13 cellular contexts compared by ENCODE assay signal in genomic region chr20:24785141-24785924, GRCh38.
A peak's percentile ranks its signal among the peaks of the same experiment; 100 is the strongest.
DNase-seq lines count a peak whose midpoint lies in the region; ATAC-seq and TF ChIP-seq lines count a peak whose summit lies in the region.
"Had no signal": no experiment of that assay in that cellular context is flagged by ENCODE, and none has a peak within 500 bp of the region (broad histone marks: within the 10 kb centered on the region; RNA-seq: fewer than 3 reads in every experiment).

No MANE protein-coding gene starts in this region.

- POLR2A ChIA-PET in SK-N-SH (lab: Yijun Ruan, JAX): no interaction called here

- in situ Hi-C loops in GM23248 (cut with MboI): loop anchor here (25.0 kb wide), 1 partner anchor 623 kb away; no protein-coding TSS in a partner anchor

- H3K27ac ChIP-seq in GM23248 (no peak overlapping the region), SK-N-SH (ENCODE audit: low read depth in 2 of 2, low read length in 1 of 2) (peak overlapping the region in 1 of 2 experiments; percentile 9; a peak in 1 of 4 replicates), colonic mucosa (no peak overlapping the region)
- H3K27ac ChIP-seq: coronary artery had no signal

- TF ChIP-seq EP300 in SK-N-SH (IDR thresholded peaks at IDR 0.05; ENCODE audit: borderline replicate concordance in 1 of 2, low read depth in 1 of 2, low read length in 1 of 2): no peak

- peaks cover 30% of the 10 kb centered on the region for H3K27me3 ChIP-seq in GM23248 (replicated peaks; ENCODE audit: insufficient read depth)
- no peaks in the 10 kb centered on the region for H3K27me3 ChIP-seq in SK-N-SH (ENCODE audit: insufficient read depth)
- no peaks in the 10 kb centered on the region for H3K27me3 ChIP-seq in colonic mucosa

- peak; percentile 85 for DNase-seq in A172 (ENCODE audit: low spot score)
- DNase-seq in GM23248: peak; percentile 64
- no peak for DNase-seq in SK-N-SH
- peak; percentile 85 for DNase-seq in islet precursor cell
- no peak for DNase-seq in T-helper 9 cell
- no peak for DNase-seq in colonic mucosa
- no peak for DNase-seq in NCI-H345 treated with DMSO at 0.1 percent for 48 hours (lab: John Stamatoyannopoulos, UW; ENCODE audit: unreplicated experiment)
- DNase-seq: activated CD8-positive, alpha-beta T cell treated with anti-CD3 and anti-CD28 coated beads for 36 hours; activated gamma-delta T cell treated with Interleukin-2 at 50 U/mL for 16 hours; NCI-H1417 treated with DMSO at 0.1 percent for 48 hours; T-helper 17 cell had no signal

- CTCF ChIA-PET in SK-N-SH (lab: Yijun Ruan, JAX): interaction anchor here (0.8 to 1.3 kb wide), 2 partner anchors 130 to 133 kb away, joined by 3 to 6 read pairs; no protein-coding TSS in a partner anchor

- no peaks in the 10 kb centered on the region for H3K9me3 ChIP-seq in GM23248 (ENCODE audit: low read depth)
- no peaks in the 10 kb centered on the region for H3K9me3 ChIP-seq in SK-N-SH
- H3K9me3 ChIP-seq in colonic mucosa: no peaks in the 10 kb centered on the region

- H3K79me2 ChIP-seq in GM23248 (ENCODE audit: insufficient read depth) (no peaks in the 10 kb centered on the region), SK-N-SH (ENCODE audit: insufficient read depth) (no peaks in the 10 kb centered on the region)

- H3K36me3 ChIP-seq in GM23248 (ENCODE audit: low read depth) (no peaks in the 10 kb centered on the region), SK-N-SH (replicated peaks in 1 of 2; ENCODE audit: control insufficient read depth in 1 of 2, insufficient read depth in 2 of 2, low read length in 1 of 2) (no peaks in the 10 kb centered on the region), colonic mucosa (no peaks in the 10 kb centered on the region)

- H3K4me2 ChIP-seq in GM23248 (ENCODE audit: unreplicated experiment) (no peak overlapping the region), SK-N-SH (0 out of 2 replicates have a peak overlapping the region, but pooled peaks have one; percentile 19)

- no peaks in the 10 kb centered on the region for H3K9me2 ChIP-seq in GM23248 (ENCODE audit: insufficient read depth)
- no peaks in the 10 kb centered on the region for H3K9me2 ChIP-seq in SK-N-SH

- no peaks in the 10 kb centered on the region for H4K20me1 ChIP-seq in GM23248 (ENCODE audit: insufficient read depth)
- H4K20me1 ChIP-seq in SK-N-SH (ENCODE audit: insufficient read depth): no peaks in the 10 kb centered on the region

- TF ChIP-seq CTCF in SK-N-SH (IDR thresholded peaks at IDR 0.05): no peak
- TF ChIP-seq CTCF in colonic mucosa (IDR thresholded peaks at IDR 0.05): no peak

- no peak overlapping the region for H2AFZ ChIP-seq in GM23248
- H2AFZ ChIP-seq in SK-N-SH (ENCODE audit: low read depth): no peak overlapping the region

- intact Hi-C loops in colonic mucosa (cut with DNase I): no loop called here

- no peak for TF ChIP-seq RAD21 in SK-N-SH (IDR thresholded peaks at IDR 0.05; ENCODE audit: low read length)

- H3K9ac ChIP-seq in GM23248 (no peak overlapping the region), SK-N-SH (no peak overlapping the region), colonic mucosa (ENCODE audit: low read depth in 2 of 2, low read length in 2 of 2) (no peak overlapping the region)

- H3K4me1 ChIP-seq in GM23248 (ENCODE audit: insufficient read depth) (no peaks in the 10 kb centered on the region), SK-N-SH (ENCODE audit: control insufficient read depth in 1 of 2, insufficient read depth in 2 of 2, low read depth in 1 of 2, low read length in 1 of 2) (peaks cover 0 to 7% of the 10 kb centered on the region in 2 experiments; a peak in 1 of 4 replicates), colonic mucosa (no peaks in the 10 kb centered on the region)

- 50 to 52% methylated on average over 10 of the region's 10 CpGs for WGBS in GM23248 (ENCODE audit: low coverage in 1 of 2, low lambda C conversion rate in 2 of 2, missing lambda C conversion rate in 2 of 2), 2 experiments
- WGBS in SK-N-SH (ENCODE audit: low lambda C conversion rate): 39% methylated on average over 9 of the region's 10 CpGs

- no peak for ATAC-seq in HG03354 (IDR thresholded peaks at IDR 0.05; ENCODE audit: poor library complexity, severe bottlenecking, unreplicated experiment)
- ATAC-seq: activated CD8-positive, alpha-beta T cell treated with anti-CD3 and anti-CD28 coated beads for 36 hours; T-helper 17 cell had no signal

- H3F3A ChIP-seq in GM23248 (ENCODE audit: insufficient read depth) (no peaks in the 10 kb centered on the region), SK-N-SH (replicated peaks; ENCODE audit: insufficient read depth) (no peaks in the 10 kb centered on the region)

- H3K4me3 ChIP-seq in GM23248 (no peak overlapping the region), SK-N-SH (ENCODE audit: low read depth in 2 of 2, low read length in 1 of 2) (no peak overlapping the region), colonic mucosa (no peak overlapping the region)
- H3K4me3 ChIP-seq: coronary artery had no signal

TF ChIP-seq in SK-N-SH, 30 proteins besides CTCF, POLR2A, EP300 and RAD21:
- peak; percentile 61; the same call in 1 of the 2 replicates for TF ChIP-seq TCF12 (IDR thresholded peaks at IDR 0.05)
- TF ChIP-seq ELF1 (IDR thresholded peaks at IDR 0.05): 0 out of 2 replicates have a peak, but pooled peaks have one; percentile 23
- TF ChIP-seq CHD2 (IDR thresholded peaks at IDR 0.05; ENCODE audit: low read length, partially characterized antibody): no peak
- no peak for TF ChIP-seq MEF2A (IDR thresholded peaks at IDR 0.05; ENCODE audit: borderline replicate concordance, low read depth)
TF ChIP-seq in SK-N-SH: peak in this region for 2.

Comparison
In these comparisons a context has a peak if more than half of its experiments do, and no peak if none do; other contexts are left out.
1. DNase-seq: peak in A172 (single experiment), GM23248 (single experiment) and islet precursor cell (single experiment); none in SK-N-SH (single experiment), T-helper 9 cell (single experiment), colonic mucosa (single experiment) and NCI-H345 treated with DMSO at 0.1 percent for 48 hours (single experiment).